ENCODE assay signal across 8 cellular contexts in the genomic region with DNA sequence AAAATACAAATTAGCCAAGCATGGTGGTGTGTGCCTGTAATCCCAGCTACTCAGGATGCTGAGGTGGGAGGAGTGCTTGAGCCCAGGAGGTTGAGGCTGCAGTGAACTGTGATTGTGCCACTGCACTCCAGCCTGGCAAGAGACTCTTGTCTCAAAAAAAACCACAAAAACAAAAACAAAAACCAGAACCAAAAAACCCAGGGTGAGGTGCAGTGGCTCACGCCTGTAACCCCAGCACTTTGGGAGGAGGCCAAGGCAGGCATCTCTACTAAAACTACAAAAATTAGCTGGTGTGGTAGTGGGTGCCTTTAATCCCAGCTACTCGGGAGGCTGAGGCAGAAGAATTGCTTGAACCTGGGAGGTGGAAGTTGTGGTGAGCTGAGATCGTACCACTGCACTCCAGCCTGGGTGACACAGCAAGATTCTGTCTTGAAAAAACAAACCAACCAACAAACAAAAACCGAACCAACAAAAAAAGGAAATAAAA. TPM values are rescaled to one million over a fixed set of nuclear protein-coding genes. Genes with fewer than 3 reads are reported as not detected.
DNase-seq lines count a peak whose midpoint lies in the region; ATAC-seq, FAIRE-seq and TF ChIP-seq lines count a peak whose summit lies in the region.
"Not testable (repeated sequence)": the region's sequence is repeated elsewhere in the genome, so short reads cannot be mapped to it uniquely, and the experiment has no call there.

No MANE protein-coding gene starts in this region.

- H4K20me1 ChIP-seq in BLaER1 treated with 17β-estradiol and CSF1 and Interleukin-3, amounts not matched to agents 10 nM and 100 nM; GM23338 (replicated peaks; ENCODE audit: insufficient read depth); H1 (replicated peaks in 1 of 2; ENCODE audit: control insufficient read depth in 1 of 2, insufficient read depth in 2 of 2, low read length in 2 of 2): not testable (repeated sequence)

- not testable (repeated sequence) for H3K4me1 Mint-ChIP-seq in GM23338
- peaks cover 29% of the 10 kb centered on the region for H3K4me1 Mint-ChIP-seq in activated CD4-positive, alpha-beta T cell treated with anti-CD3 and anti-CD28 coated beads, Interleukin-2, amount 10 ng/mL, durations not matched to agents 24 days and 14 days
- H3K4me1 Mint-ChIP-seq in activated T-helper 17 cell treated with anti-CD3 and anti-CD28 coated beads, Interleukin-2, amount 50 U/mL, for 72 hours: peaks cover 10% of the 10 kb centered on the region

- FAIRE-seq in H1 (lab: Jason Lieb, UNC): not testable (repeated sequence)

- H3K18ac ChIP-seq in H1 (ENCODE audit: extremely low read depth, low read length): not testable (repeated sequence)

- H3K56ac ChIP-seq in H1 (replicated peaks; ENCODE audit: insufficient read length, low read depth, low read length): not testable (repeated sequence)

- not testable (repeated sequence) for H3K79me1 ChIP-seq in H1 (ENCODE audit: low read depth, low read length)

- peak overlapping the region; percentile 48 to 95 (median 68) for H3K4me2 ChIP-seq in BLaER1 treated with 17β-estradiol and CSF1 and Interleukin-3, amounts not matched to agents 10 nM and 100 nM
- not testable (repeated sequence) for H3K4me2 ChIP-seq in GM23338; H1 (ENCODE audit: insufficient read depth in 1 of 2, low read depth in 2 of 2, low read length in 2 of 2)

- H3K4me1 ChIP-seq in BLaER1 treated with 17β-estradiol and CSF1 and Interleukin-3, amounts not matched to agents 10 nM and 100 nM: peaks cover 14 to 83% (median 28%) of the 10 kb centered on the region in 10 experiments
- not testable (repeated sequence) for H3K4me1 ChIP-seq in GM23338 (ENCODE audit: insufficient read depth); H1 (replicated peaks in 1 of 4; ENCODE audit: control insufficient read depth in 3 of 4, insufficient read depth in 4 of 4, low read length in 3 of 4)
- peaks cover 0 to 36% (median 14%) of the 10 kb centered on the region in 6 donors for H3K4me1 ChIP-seq in spleen

- H3F3A ChIP-seq in GM23338 (replicated peaks; ENCODE audit: low read depth): not testable (repeated sequence)

- not testable (repeated sequence) for H3K36me3 Mint-ChIP-seq in GM23338 (ENCODE audit: low read depth); activated CD4-positive, alpha-beta T cell treated with anti-CD3 and anti-CD28 coated beads, Interleukin-2, amount 10 ng/mL, durations not matched to agents 24 days and 14 days (ENCODE audit: low read depth); activated T-helper 17 cell treated with anti-CD3 and anti-CD28 coated beads, Interleukin-2, amount 50 U/mL, for 72 hours (ENCODE audit: low read depth)

- H3K27ac ChIP-seq in BLaER1 treated with 17β-estradiol and CSF1 and Interleukin-3, amounts not matched to agents 10 nM and 100 nM: peak overlapping the region; percentile 64 to 93 (median 79)
- H3K27ac ChIP-seq in GM23338 (ENCODE audit: low read depth); H1 (ENCODE audit: low read depth, low read length): not testable (repeated sequence)
- H3K27ac ChIP-seq in spleen: peak overlapping the region in 7 of 8 donors; percentile 5 to 80 (median 39)

- 0 out of 2 replicates have a peak overlapping the region, but pooled peaks have one; percentile 60 for H2BK12ac ChIP-seq in H1 (ENCODE audit: low read depth, low read length)

- H2AK5ac ChIP-seq in H1 (ENCODE audit: low read depth, low read length): not testable (repeated sequence)

- H3K14ac ChIP-seq in H1 (ENCODE audit: insufficient read length): not testable (repeated sequence)

- not testable (repeated sequence) for H2BK120ac ChIP-seq in H1 (replicated peaks; ENCODE audit: low read depth, low read length)

- H3K23ac ChIP-seq in H1 (ENCODE audit: insufficient read length): not testable (repeated sequence)

- H4K5ac ChIP-seq in H1 (ENCODE audit: insufficient read length, low read depth, low read length): not testable (repeated sequence)

- peak overlapping the region in 5 of 10 experiments; percentile 26 to 38 (median 30); a peak in 8 of 20 replicates for H3K4me3 ChIP-seq in BLaER1 treated with 17β-estradiol and CSF1 and Interleukin-3, amounts not matched to agents 10 nM and 100 nM
- H3K4me3 ChIP-seq in GM23338; H1 (ENCODE audit: extremely low read depth in 1 of 4, insufficient read depth in 2 of 4, low read depth in 3 of 4, low read length in 4 of 4): not testable (repeated sequence)
- H3K4me3 ChIP-seq in spleen: peak overlapping the region in 1 of 8 donors; percentile 45

- 0 out of 2 replicates have a peak overlapping the region, but pooled peaks have one; percentile 56 for H3K27ac Mint-ChIP-seq in GM23338
- H3K27ac Mint-ChIP-seq in activated CD4-positive, alpha-beta T cell treated with anti-CD3 and anti-CD28 coated beads, Interleukin-2, amount 10 ng/mL, durations not matched to agents 24 days and 14 days: peak overlapping the region; percentile 73
- peak overlapping the region; percentile 83 for H3K27ac Mint-ChIP-seq in activated T-helper 17 cell treated with anti-CD3 and anti-CD28 coated beads, Interleukin-2, amount 50 U/mL, for 72 hours

- not testable (repeated sequence) for H4K8ac ChIP-seq in H1 (ENCODE audit: extremely low read depth, insufficient read depth, low read length)

- H3K23me2 ChIP-seq in H1 (ENCODE audit: low read depth, low read length): not testable (repeated sequence)

- not testable (repeated sequence) for H3K36me3 ChIP-seq in BLaER1 treated with 17β-estradiol and CSF1 and Interleukin-3, amounts not matched to agents 10 nM and 100 nM; GM23338 (ENCODE audit: insufficient read depth); H1 (ENCODE audit: control insufficient read depth in 2 of 4, insufficient read depth in 4 of 4, low read length in 3 of 4); spleen

- WGBS in H1 (ENCODE audit: extremely low coverage in 1 of 2, insufficient coverage in 1 of 2, insufficient read length in 1 of 2, insufficient replicate concordance in 2 of 2, low coverage in 1 of 2, low lambda C conversion rate in 2 of 2, missing lambda C conversion rate in 1 of 2), 2 experiments: 94% methylated on average over 4 of the region's 4 CpGs; no CpG with 5 or more reads in 1 of the 2 experiments
- WGBS in spleen, 5 donors: 22 to 42% (median 36%) methylated on average over 4 of the region's 4 CpGs

- intact Hi-C loops in activated CD4-positive, alpha-beta T cell treated with anti-CD3 and anti-CD28 coated beads, Interleukin-2, amount 10 ng/mL, durations not matched to agents 24 days and 14 days (cut with micrococcal nuclease); spleen (cut with DNase I; ENCODE audit: low total_unique reads): not testable (repeated sequence)

- H3K27me3 ChIP-seq in BLaER1 treated with 17β-estradiol and CSF1 and Interleukin-3, amounts not matched to agents 10 nM and 100 nM; GM23338 (ENCODE audit: insufficient read depth); H1 (replicated peaks in 1 of 4; ENCODE audit: control insufficient read depth in 3 of 4, extremely low read depth in 1 of 4, insufficient read depth in 3 of 4, low read length in 3 of 4); spleen (replicated peaks in 1 of 7): not testable (repeated sequence)

- not testable (repeated sequence) for DNase-seq in GM23338 (ENCODE audit: low spot score); H1 (ENCODE audit: low read depth in 1 of 2, low spot score in 2 of 2); spleen
- DNase-seq in NK-92 treated with Interleukin-12 subunit alpha and Interleukin-12 subunit beta, amount 100 ng/mL, for 24 hours (lab: John Stamatoyannopoulos, UW): peak; percentile 16
- DNase-seq in activated CD4-positive, alpha-beta T cell treated with anti-CD3 and anti-CD28 coated beads, Interleukin-2, amount 10 ng/mL, durations not matched to agents 24 days and 14 days: peak; percentile 80
- DNase-seq in astrocyte of the hippocampus (ENCODE audit: low read depth, low spot score): peak; percentile 42

- H3K79me2 ChIP-seq in GM23338 (replicated peaks; ENCODE audit: insufficient read depth); H1 (ENCODE audit: control insufficient read depth in 1 of 2, insufficient read depth in 2 of 2, low read length in 2 of 2): not testable (repeated sequence)

- peak overlapping the region; percentile 24 to 79 (median 58); a peak in 21 of 22 replicates for H3K9ac ChIP-seq in BLaER1 treated with 17β-estradiol and CSF1 and Interleukin-3, amounts not matched to agents 10 nM and 100 nM
- H3K9ac ChIP-seq in H1 (replicated peaks in 1 of 4; ENCODE audit: extremely low read depth in 1 of 4, low read depth in 3 of 4, low read length in 3 of 4): not testable (repeated sequence)

- POLR2A ChIA-PET in H1 (lab: Charles Lee; ENCODE audit: partially characterized antibody): interaction anchor here (1.3 kb wide), 1 partner anchor 9 kb away, joined by 4 read pairs; no protein-coding TSS in a partner anchor

- H3K4me3 Mint-ChIP-seq in GM23338: not testable (repeated sequence)
- H3K4me3 Mint-ChIP-seq in activated CD4-positive, alpha-beta T cell treated with anti-CD3 and anti-CD28 coated beads, Interleukin-2, amount 10 ng/mL, durations not matched to agents 24 days and 14 days: peak overlapping the region; percentile 46
- peak overlapping the region; percentile 42 for H3K4me3 Mint-ChIP-seq in activated T-helper 17 cell treated with anti-CD3 and anti-CD28 coated beads, Interleukin-2, amount 50 U/mL, for 72 hours

- not testable (repeated sequence) for TF ChIP-seq CTCF in GM23338 (conservative IDR thresholded peaks at IDR 0.05; ENCODE audit: low read depth in 2 of 2); H1 (IDR thresholded peaks at IDR 0.05; ENCODE audit: control extremely low read depth in 1 of 3, insufficient read depth in 1 of 3, low read depth in 1 of 3, low read length in 3 of 3); spleen (IDR thresholded peaks at IDR 0.05 in 8 of 11, conservative IDR thresholded peaks at IDR 0.05 in 3 of 11)

- H2BK20ac ChIP-seq in H1 (ENCODE audit: low read length): not testable (repeated sequence)

- H3K9me3 ChIP-seq in BLaER1 treated with 17β-estradiol and CSF1 and Interleukin-3, amounts not matched to agents 10 nM and 100 nM (replicated peaks in 1 of 11); H1 (ENCODE audit: insufficient read depth in 2 of 2, low read depth in 1 of 2, low read length in 1 of 2); spleen: not testable (repeated sequence)

- H3K9me3 Mint-ChIP-seq in GM23338; activated CD4-positive, alpha-beta T cell treated with anti-CD3 and anti-CD28 coated beads, Interleukin-2, amount 10 ng/mL, durations not matched to agents 24 days and 14 days; activated T-helper 17 cell treated with anti-CD3 and anti-CD28 coated beads, Interleukin-2, amount 50 U/mL, for 72 hours: not testable (repeated sequence)

- not testable (repeated sequence) for TF ChIP-seq EP300 in H1 (IDR thresholded peaks at IDR 0.05; ENCODE audit: borderline replicate concordance in 1 of 2, low read depth in 2 of 2, low read length in 2 of 2)

- CTCF ChIA-PET in H1 (lab: Charles Lee; ENCODE audit: partially characterized antibody): interaction anchor here (1.0 to 1.9 kb wide), 5 partner anchors 11 to 213 kb away, joined by 3 to 5 read pairs (median 3); no protein-coding TSS in a partner anchor

- not testable (repeated sequence) for H4K91ac ChIP-seq in H1 (replicated peaks; ENCODE audit: insufficient read length, low read length)

- not testable (repeated sequence) for TF ChIP-seq POLR2A in H1 (IDR thresholded peaks at IDR 0.05; ENCODE audit: control extremely low read depth in 1 of 2, low read depth in 2 of 2, low read length in 2 of 2); spleen (IDR thresholded peaks at IDR 0.05)

- H2BK5ac ChIP-seq in H1 (ENCODE audit: low read depth, low read length): not testable (repeated sequence)

- H3K4ac ChIP-seq in H1 (replicated peaks; ENCODE audit: insufficient read length, low read depth, low read length): not testable (repeated sequence)

- not testable (repeated sequence) for H3K27me3 Mint-ChIP-seq in GM23338 (ENCODE audit: insufficient read depth, low read depth, poor library complexity); activated CD4-positive, alpha-beta T cell treated with anti-CD3 and anti-CD28 coated beads, Interleukin-2, amount 10 ng/mL, durations not matched to agents 24 days and 14 days; activated T-helper 17 cell treated with anti-CD3 and anti-CD28 coated beads, Interleukin-2, amount 50 U/mL, for 72 hours

- peak overlapping the region; percentile 61; the same call in 1 of the 2 replicates for H2AFZ ChIP-seq in GM23338
- not testable (repeated sequence) for H2AFZ ChIP-seq in H1 (ENCODE audit: low read length)

- TF ChIP-seq RAD21 in H1 (IDR thresholded peaks at IDR 0.05 in 1 of 2, conservative IDR thresholded peaks at IDR 0.05 in 1 of 2; ENCODE audit: low read depth in 2 of 2, low read length in 2 of 2): not testable (repeated sequence)

- not testable (repeated sequence) for H3K9me2 ChIP-seq in GM23338 (ENCODE audit: insufficient read depth)

- H2BK15ac ChIP-seq in H1 (ENCODE audit: low read length): not testable (repeated sequence)

- ATAC-seq in GM23338: not testable (repeated sequence)
- ATAC-seq in activated T-helper 17 cell treated with anti-CD3 and anti-CD28 coated beads, Interleukin-2, amount 50 U/mL, for 72 hours (replicated peaks): peak; percentile 60

RNA-seq across cellular contexts. Expression of gene SGK1, which starts 41.0 kb away (rescaled TPM):
- total RNA-seq in GM23338 (2014; rRNA removed; shearing (Covaris generic)): 34.2 and 37.2 TPM in 2 replicates
- polyA plus RNA-seq in GM23338 (2016; fragmentation: Nextera tagmentation; extraction: Ambion mirVana) (15.0 and 16.3 TPM in 2 replicates), H1 (2011; rRNA removed) (11.0 and 14.5 TPM in 2 replicates), spleen (10 to 100 TPM; 12.3 to 46.1 (median 26.5) TPM)
- total RNA-seq in activated CD4-positive, alpha-beta T cell treated with anti-CD3 and anti-CD28 coated beads, Interleukin-2, amount 10 ng/mL, durations not matched to agents 24 days and 14 days: 28.8 and 36.4 TPM in 2 replicates
- total RNA-seq in activated T-helper 17 cell treated with anti-CD3 and anti-CD28 coated beads, Interleukin-2, amount 50 U/mL, for 72 hours: 10 to 100 TPM; 29.7 to 51.5 TPM
- 18.4 and 18.6 TPM in 2 replicates for total RNA-seq in H1 (2021; fragmentation: NEBNext Ultra II Directional; extraction: Animal tissue kit (Norgen Biotek cat#: 25700))
- 12.9 TPM for polyA plus RNA-seq in H1 (2011; cell fraction: cytosol; rRNA removed)
- 18.0 TPM for polyA plus RNA-seq in H1 (2011; cell fraction: nucleus; rRNA removed)
- 10.9 to 13.4 TPM (median 11.5 TPM) in 4 replicates for polyA plus RNA-seq in H1 (2012, experiment 1 of 2)
- polyA plus RNA-seq in H1 (2012, experiment 2 of 2): 3.7 TPM
- polyA plus RNA-seq in H1 (2013, experiment 1 of 2): 10.5 TPM
- 11.0 TPM for polyA plus RNA-seq in H1 (2013, experiment 2 of 2)
- 19.2 and 24.3 TPM in 2 replicates for polyA minus RNA-seq in H1 (2011; rRNA and poly(A)+ RNA removed)
- 12.1 TPM for polyA minus RNA-seq in H1 (2011; cell fraction: cytosol; rRNA and poly(A)+ RNA removed)
- 39.6 TPM for polyA minus RNA-seq in H1 (2011; cell fraction: nucleus; rRNA and poly(A)+ RNA removed)
- 10 to 100 TPM; 41.1 to 80.1 (median 53.3) TPM for total RNA-seq in spleen
